Comparison of ENCODE assay signal across 17 cellular contexts in genomic region chr18:37501136-37501535, GRCh38.
DNase-seq lines count a peak whose midpoint lies in the region; ATAC-seq, FAIRE-seq and TF ChIP-seq lines count a peak whose summit lies in the region.
"Had no signal": no experiment of that assay in that cellular context is flagged by ENCODE, and none has a peak within 500 bp of the region (broad histone marks: within the 10 kb centered on the region; RNA-seq: fewer than 3 reads in every experiment).

No MANE protein-coding gene starts in this region.

- H3K18ac ChIP-seq in neuronal stem cell (ENCODE audit: low read length): peak overlapping the region; percentile 58

- H4K8ac ChIP-seq in neuronal stem cell (ENCODE audit: low read depth, low read length): no peak overlapping the region

- H2BK5ac ChIP-seq in neuronal stem cell (ENCODE audit: low read length): no peak overlapping the region

- no peak for TF ChIP-seq CTCF in bronchial epithelial cell (IDR thresholded peaks at IDR 0.05; ENCODE audit: insufficient read depth, low read length, severe bottlenecking)
- TF ChIP-seq CTCF in foreskin keratinocyte (conservative IDR thresholded peaks at IDR 0.05): no peak

- H3K9me3 ChIP-seq in neuronal stem cell (replicated peaks in 1 of 2; ENCODE audit: control insufficient read depth in 2 of 2, insufficient read depth in 1 of 2, low read depth in 1 of 2, low read length in 2 of 2) (no peaks in the 10 kb centered on the region), SJCRH30 (replicated peaks) (no peaks in the 10 kb centered on the region)
- H3K9me3 ChIP-seq: BLaER1, HAP-1 had no signal

- intact Hi-C loops in posterior vena cava (cut with DNase I): loop anchor here in 1 of 2 donors (10.0 kb wide), 1 partner anchor 1486 kb away; no protein-coding TSS in a partner anchor

- no peaks in the 10 kb centered on the region for H3K4me1 ChIP-seq in foreskin keratinocyte
- peaks cover 0 to 21% of the 10 kb centered on the region in 2 donors for H3K4me1 ChIP-seq in neuronal stem cell (ENCODE audit: control insufficient read depth in 2 of 2, insufficient read depth in 1 of 2, low read depth in 1 of 2, low read length in 2 of 2)
- no peaks in the 10 kb centered on the region for H3K4me1 ChIP-seq in SJCRH30
- H3K4me1 ChIP-seq: BLaER1, HAP-1 had no signal

- no peak overlapping the region for H3K4ac ChIP-seq in neuronal stem cell (ENCODE audit: low read length)

- H2BK15ac ChIP-seq in neuronal stem cell (ENCODE audit: low read length): peak overlapping the region; percentile 15

- H3K4me2 ChIP-seq in neuronal stem cell (ENCODE audit: insufficient read depth, low read length, poor library complexity, severe bottlenecking): no peak overlapping the region
- H3K4me2 ChIP-seq: BLaER1 had no signal

- peak overlapping the region; percentile 77 for H2AK5ac ChIP-seq in neuronal stem cell (ENCODE audit: low read depth, low read length)

- peak; percentile 7 for DNase-seq in M059J (ENCODE audit: low read depth)
- DNase-seq in bronchial epithelial cell (ENCODE audit: low read depth): peak; percentile 46
- peak in 1 of 2 donors; percentile 53 for DNase-seq in foreskin keratinocyte
- no peak for DNase-seq in neuronal stem cell (ENCODE audit: low spot score)
- DNase-seq in SJCRH30: no peak
- no peak for DNase-seq in NCI-H187 (lab: John Stamatoyannopoulos, UW)
- DNase-seq in posterior vena cava (ENCODE audit: low spot score): no peak
- DNase-seq: 8988T; CD4-positive, alpha-beta memory T cell; DMS153; DMS79; GDM1; GOT3 had no signal

- H3K27ac ChIP-seq in foreskin keratinocyte (no peak overlapping the region), neuronal stem cell (replicated peaks; ENCODE audit: low read length) (no peak overlapping the region), SJCRH30 (no peak overlapping the region)
- H3K27ac ChIP-seq: BLaER1 had no signal

- H3K36me3 ChIP-seq in bronchial epithelial cell (ENCODE audit: control insufficient read depth, insufficient read depth, low read length) (no peaks in the 10 kb centered on the region), neuronal stem cell (replicated peaks in 1 of 2; ENCODE audit: control insufficient read depth in 2 of 2, insufficient read depth in 2 of 2, low read length in 2 of 2) (no peaks in the 10 kb centered on the region), SJCRH30 (no peaks in the 10 kb centered on the region)
- H3K36me3 ChIP-seq: BLaER1, HAP-1 had no signal

- no peak overlapping the region for H3K9ac ChIP-seq in neuronal stem cell (ENCODE audit: low read depth, low read length, poor library complexity)
- H3K9ac ChIP-seq: BLaER1 had no signal

- no peak for FAIRE-seq in bronchial epithelial cell (lab: Jason Lieb, UNC)
- FAIRE-seq: GM12892 had no signal

- peak; percentile 35 for ATAC-seq in foreskin keratinocyte
- no peak for ATAC-seq in HG02642 (IDR thresholded peaks at IDR 0.05; ENCODE audit: poor library complexity, unreplicated experiment)

- H3K79me1 ChIP-seq in neuronal stem cell (ENCODE audit: low read depth, low read length): no peaks in the 10 kb centered on the region

- no peak overlapping the region for H2AFZ ChIP-seq in neuronal stem cell (ENCODE audit: low read length)

- no CpG with 5 or more reads among the region's 4 CpGs for WGBS in neuronal stem cell (ENCODE audit: extremely low coverage in 2 of 2, insufficient read length in 2 of 2, insufficient replicate concordance in 1 of 2), 2 donors

- no peak overlapping the region for H3K14ac ChIP-seq in neuronal stem cell (ENCODE audit: low read length)

- no peak overlapping the region for H2BK12ac ChIP-seq in neuronal stem cell (ENCODE audit: low read length)

- H3K23ac ChIP-seq in neuronal stem cell (ENCODE audit: low read depth, low read length, poor library complexity): no peak overlapping the region

- H4K91ac ChIP-seq in neuronal stem cell (ENCODE audit: low read depth, low read length, poor library complexity): no peak overlapping the region

- H3K27me3 ChIP-seq in bronchial epithelial cell (ENCODE audit: control insufficient read depth, insufficient read depth, low read length) (no peaks in the 10 kb centered on the region), foreskin keratinocyte (no peaks in the 10 kb centered on the region), neuronal stem cell (ENCODE audit: control insufficient read depth in 3 of 3, insufficient read depth in 3 of 3, low read depth in 1 of 3, low read length in 3 of 3) (no peaks in the 10 kb centered on the region), SJCRH30 (no peaks in the 10 kb centered on the region)
- H3K27me3 ChIP-seq: BLaER1 had no signal

- H3K4me3 ChIP-seq in bronchial epithelial cell (ENCODE audit: low read depth, low read length) (no peak overlapping the region), neuronal stem cell (ENCODE audit: low read length in 2 of 2) (no peak overlapping the region), SJCRH30 (no peak overlapping the region)
- H3K4me3 ChIP-seq: BLaER1, HAP-1 had no signal

- peak overlapping the region; percentile 21 for H2BK120ac ChIP-seq in neuronal stem cell (ENCODE audit: low read depth, low read length)

Comparison
In these comparisons a context has a peak if more than half of its experiments do, and no peak if none do; other contexts are left out.
1. DNase-seq: peak in M059J (single experiment) and bronchial epithelial cell (single experiment); none in neuronal stem cell (single experiment), SJCRH30 (0 of 2), NCI-H187 (0 of 2) and posterior vena cava (single experiment).